Comparison of ENCODE assay signal across 8 cellular contexts in the genomic region with DNA sequence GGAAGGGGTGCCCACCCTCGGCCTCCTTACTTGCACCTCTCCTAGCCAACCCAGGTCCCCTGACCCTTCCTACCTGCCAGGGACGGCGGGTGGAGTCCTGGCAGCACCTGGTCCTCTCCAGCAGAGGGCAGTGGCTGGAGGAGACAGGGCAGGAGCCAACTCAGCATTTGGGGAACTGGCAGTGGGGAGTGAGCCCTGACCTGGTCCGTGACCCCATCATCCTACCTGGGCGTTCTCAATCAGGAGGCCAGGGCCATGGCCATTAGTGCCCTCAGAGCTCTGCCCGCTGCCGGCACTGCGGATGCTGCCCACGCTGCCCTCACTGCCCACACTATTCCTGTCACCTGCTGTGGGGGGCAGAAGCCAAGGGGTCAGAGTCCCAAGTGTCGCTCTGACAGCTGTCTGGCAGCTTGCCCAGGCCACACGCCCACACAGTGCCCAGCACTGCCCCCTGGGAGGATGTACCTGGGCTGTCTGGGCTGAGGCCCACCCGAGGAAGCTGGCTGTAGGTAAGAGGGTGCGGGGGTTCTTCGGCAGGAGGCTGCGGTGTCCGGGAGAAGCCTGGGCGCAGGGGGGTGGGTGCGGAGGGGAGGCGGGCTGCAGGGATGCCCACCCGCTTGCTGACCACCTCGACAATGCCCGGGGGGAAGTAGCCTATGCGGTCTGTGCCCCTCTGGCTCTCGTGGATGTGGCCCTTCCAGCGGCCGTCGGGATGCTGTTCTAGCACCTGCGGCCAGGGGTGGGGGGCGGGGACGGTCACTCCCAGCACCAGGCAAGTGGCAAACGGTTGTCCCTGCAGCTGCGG. TPM values are rescaled to one million over a fixed set of nuclear protein-coding genes. Genes with fewer than 3 reads are reported as not detected.
DNase-seq lines count a peak whose midpoint lies in the region; ATAC-seq, FAIRE-seq and TF ChIP-seq lines count a peak whose summit lies in the region.

No MANE protein-coding gene starts in this region.

- H4K20me1 ChIP-seq in OCI-LY3 (ENCODE audit: insufficient read depth, low read length) = peaks cover 2% of the 10 kb centered on the region; the same call in 1 of the 2 replicates

- no peaks in the 10 kb centered on the region for H3K9me3 ChIP-seq in OCI-LY3 (ENCODE audit: insufficient read depth, low read length)
- H3K9me3 ChIP-seq in adipocyte (ENCODE audit: control insufficient read depth, low read length) = no peaks in the 10 kb centered on the region

- no peak overlapping the region for H3K4me2 ChIP-seq in OCI-LY3 (ENCODE audit: low read length)

- no peaks in the 10 kb centered on the region for H3K79me2 ChIP-seq in OCI-LY3 (ENCODE audit: low read length)

- no peak overlapping the region for H3K27ac ChIP-seq in OCI-LY3 (ENCODE audit: low read length)

- no peaks in the 10 kb centered on the region for H3K27me3 ChIP-seq in OCI-LY3 (ENCODE audit: low read depth, low read length)
- no peaks in the 10 kb centered on the region for H3K27me3 ChIP-seq in adipocyte (replicated peaks; ENCODE audit: control insufficient read depth, insufficient read depth, low read length)

- FAIRE-seq in urothelium cell line (lab: Jason Lieb, UNC) = peak; percentile 42

- no peak overlapping the region for H3K9ac ChIP-seq in OCI-LY3 (ENCODE audit: low read length)
- no peak overlapping the region for H3K9ac ChIP-seq in adipocyte (ENCODE audit: low read length)

- H3K4me3 ChIP-seq in OCI-LY3 (ENCODE audit: low read length) (no peak overlapping the region), adipocyte (ENCODE audit: low read length) (no peak overlapping the region)

- intact Hi-C loops in left colon (cut with DNase I, micrococcal nuclease) = loop anchor here in 1 of 2 donors (10.0 kb wide), 1 partner anchor 80 kb away; no protein-coding TSS in a partner anchor

- peak; percentile 25 for DNase-seq in activated T-cell treated with anti-CD3 and anti-CD28 coated beads for 1 hour (ENCODE audit: low read depth)
- no peak for DNase-seq in activated T-cell treated with anti-CD3 and anti-CD28 coated beads for 4 hours
- DNase-seq in adipocyte (ENCODE audit: low read depth) = peak; percentile 27
- peak in 1 of 2 donors; percentile 57 for DNase-seq in left colon
- peak; percentile 71 for DNase-seq in urothelium cell line (ENCODE audit: low spot score)
- DNase-seq in DMS79 (lab: John Stamatoyannopoulos, UW) = no peak

- ATAC-seq in left colon (peak; percentile 65), HG02678 (IDR thresholded peaks at IDR 0.05; ENCODE audit: unreplicated experiment) (no peak)

- H2AFZ ChIP-seq in OCI-LY3 (ENCODE audit: low read depth, low read length) = no peak overlapping the region

- peak; percentile 61 for TF ChIP-seq CTCF in OCI-LY3 (IDR thresholded peaks at IDR 0.05; ENCODE audit: low read depth, low read length)

- H3K4me1 ChIP-seq in OCI-LY3 (ENCODE audit: low read length) (no peaks in the 10 kb centered on the region), adipocyte (ENCODE audit: control insufficient read depth, insufficient read depth, low read length) (peaks cover 12% of the 10 kb centered on the region)

- H3K36me3 ChIP-seq in OCI-LY3 (replicated peaks; ENCODE audit: low read depth, low read length) = no peaks in the 10 kb centered on the region
- peaks cover 17% of the 10 kb centered on the region for H3K36me3 ChIP-seq in adipocyte (ENCODE audit: control insufficient read depth, insufficient read depth, low read length, severe bottlenecking)

RNA-seq across cellular contexts. Expression of a gene that starts 10.8 kb away (rescaled TPM):
- 10 to 100 TPM; 28.4 to 30.6 TPM for total RNA-seq in left colon

RNA-seq across cellular contexts. Expression of a gene that starts 11.8 kb away (rescaled TPM):
- 10 to 100 TPM; 30.1 to 38.9 TPM for total RNA-seq in left colon

RNA-seq across cellular contexts. Expression of a gene that starts 20.9 kb away (rescaled TPM):
- total RNA-seq in left colon = 100 to 1,000 TPM; 447 to 529 TPM

RNA-seq across cellular contexts. Expression of a gene that starts 48.1 kb away (rescaled TPM):
- 100 to 1,000 TPM in 1 of 2 donors, 10 to 100 TPM in 1; 99.9 to 123 TPM for total RNA-seq in left colon

Comparison
In these comparisons a context has a peak if more than half of its experiments do, and no peak if none do; other contexts are left out.
1. DNase-seq: peak in activated T-cell treated with anti-CD3 and anti-CD28 coated beads for 1 hour (single experiment), adipocyte (single experiment) and urothelium cell line (single experiment); none in activated T-cell treated with anti-CD3 and anti-CD28 coated beads for 4 hours (single experiment) and DMS79 (single experiment).